In the genomic region with DNA sequence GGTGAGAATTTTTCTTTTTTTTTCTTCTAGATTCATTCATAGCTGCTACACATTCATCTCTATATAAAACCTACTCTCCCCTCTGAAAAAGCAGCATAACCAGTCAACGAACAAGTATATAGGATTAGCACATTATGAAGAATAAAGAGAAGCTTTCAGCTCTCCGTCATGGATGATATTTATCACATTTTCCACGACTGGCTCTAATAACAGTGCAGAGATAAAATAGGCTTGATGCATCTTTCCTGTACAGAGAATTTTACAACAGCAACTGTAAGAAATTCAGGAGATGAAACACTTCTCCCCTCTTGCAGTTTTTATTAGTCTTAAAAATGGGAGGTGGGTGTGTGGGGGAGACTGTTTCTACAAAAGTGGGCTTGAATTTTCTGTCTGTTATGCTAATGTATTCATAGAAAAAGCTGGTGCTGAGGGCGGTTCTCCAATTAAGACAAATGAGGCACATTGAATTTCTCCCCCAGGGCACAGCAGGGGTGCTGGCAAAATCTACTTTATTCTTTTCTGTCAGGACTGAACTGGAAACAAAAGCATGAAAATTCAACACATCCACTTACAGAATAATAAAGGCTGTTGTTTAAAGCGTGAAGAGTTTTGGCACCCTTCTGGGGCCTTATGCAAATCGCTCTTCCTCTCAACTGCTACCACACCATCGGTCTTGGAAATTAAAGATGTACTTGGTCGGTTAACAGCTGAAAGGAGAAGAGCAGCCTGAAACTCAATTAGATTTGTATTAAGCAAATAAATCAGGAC, we compare ENCODE assay signal across 9 cellular contexts.
DNase-seq lines count a peak whose midpoint lies in the region; ATAC-seq and TF ChIP-seq lines count a peak whose summit lies in the region.
"Had no signal": no experiment of that assay in that cellular context is flagged by ENCODE, and none has a peak within 500 bp of the region (broad histone marks: within the 10 kb centered on the region; RNA-seq: fewer than 3 reads in every experiment).

No MANE protein-coding gene starts in this region.

- peak overlapping the region; percentile 2; the same call in 1 of the 2 replicates for H3K27ac Mint-ChIP-seq in GM23338

- in situ Hi-C loops in GM13976 (cut with MboI; ENCODE audit: low sequenced_read_pairs, unreplicated experiment) = no loop called here

- H3K4me1 Mint-ChIP-seq in GM23338 = peaks cover 36% of the 10 kb centered on the region

- peak overlapping the region; percentile 52 for H3K4me2 ChIP-seq in GM23338

- H3K4me3 Mint-ChIP-seq in GM23338 = peak overlapping the region; percentile 51

- peak; percentile 90 for ATAC-seq in GM23338

- DNase-seq in GM13976 (ENCODE audit: low spot score) (peak; percentile 47), GM23338 (ENCODE audit: low spot score) (peak; percentile 74), NCI-H1105 treated with DMSO at 0.1 percent for 48 hours (lab: John Stamatoyannopoulos, UW) (peak; percentile 55), iPS DF 6.9 (ENCODE audit: low read depth, low spot score) (peak; percentile 78), coronary artery (ENCODE audit: low spot score) (no peak), NCI-H1694 (lab: John Stamatoyannopoulos, UW) (no peak), NOMO-1 (lab: John Stamatoyannopoulos, UW; ENCODE audit: unreplicated experiment in 2 of 2) (no peak), foreskin fibroblast (no peak)

- H3K27me3 ChIP-seq in GM23338 (ENCODE audit: insufficient read depth) (no peaks in the 10 kb centered on the region), iPS DF 6.9 (ENCODE audit: control insufficient read depth, insufficient read depth, low read length) (no peaks in the 10 kb centered on the region)

- no peaks in the 10 kb centered on the region for H4K20me1 ChIP-seq in GM23338 (replicated peaks; ENCODE audit: insufficient read depth)

- peaks cover 6% of the 10 kb centered on the region for H3K9me3 ChIP-seq in iPS DF 6.9 (ENCODE audit: control insufficient read depth, insufficient read depth, low read length)

- no peaks in the 10 kb centered on the region for H3K9me2 ChIP-seq in GM23338 (ENCODE audit: insufficient read depth)

- H3K79me2 ChIP-seq in GM23338 (replicated peaks; ENCODE audit: insufficient read depth) = no peaks in the 10 kb centered on the region
- H3K79me2 ChIP-seq: parathyroid adenoma had no signal

- H3K4me3 ChIP-seq in GM23338 = peak overlapping the region; percentile 11; the same call in 1 of the 2 replicates
- H3K4me3 ChIP-seq in iPS DF 6.9 (ENCODE audit: low read length) = no peak overlapping the region
- no peak overlapping the region for H3K4me3 ChIP-seq in coronary artery
- H3K4me3 ChIP-seq in foreskin fibroblast (ENCODE audit: low read depth in 1 of 2, low read length in 2 of 2) = no peak overlapping the region

- no CpG with 5 or more reads among the region's 8 CpGs for WGBS in iPS DF 6.9 (ENCODE audit: insufficient coverage, insufficient read length)

- peaks cover 14% of the 10 kb centered on the region for H3F3A ChIP-seq in GM23338 (replicated peaks; ENCODE audit: low read depth)

- peaks cover 49% of the 10 kb centered on the region for H3K9me3 Mint-ChIP-seq in GM23338

- H2AFZ ChIP-seq in GM23338 = no peak overlapping the region

- H3K36me3 ChIP-seq in GM23338 (ENCODE audit: insufficient read depth) (no peaks in the 10 kb centered on the region), iPS DF 6.9 (ENCODE audit: control insufficient read depth, insufficient read depth, low read length) (peaks cover 3% of the 10 kb centered on the region; the same call in 1 of the 2 replicates)

- H3K27ac ChIP-seq in GM23338 (ENCODE audit: low read depth) = peak overlapping the region; percentile 80
- H3K27ac ChIP-seq in iPS DF 6.9 (ENCODE audit: low read length) = no peak overlapping the region
- no peak overlapping the region for H3K27ac ChIP-seq in coronary artery
- H3K27ac ChIP-seq: parathyroid adenoma had no signal

- peaks cover 19% of the 10 kb centered on the region for H3K27me3 Mint-ChIP-seq in GM23338 (ENCODE audit: insufficient read depth, low read depth, poor library complexity)

- H3K4me1 ChIP-seq in GM23338 (ENCODE audit: insufficient read depth) = peaks cover 31% of the 10 kb centered on the region
- H3K4me1 ChIP-seq in iPS DF 6.9 (ENCODE audit: control insufficient read depth, insufficient read depth, low read length) = peaks cover 2% of the 10 kb centered on the region; the same call in 1 of the 2 replicates
- H3K4me1 ChIP-seq: parathyroid adenoma had no signal

- peaks cover 59% of the 10 kb centered on the region for H3K36me3 Mint-ChIP-seq in GM23338 (ENCODE audit: low read depth)

- TF ChIP-seq CTCF in GM13976 (IDR thresholded peaks at IDR 0.05; ENCODE audit: borderline replicate concordance, control extremely low read depth, extremely low read depth, insufficient read depth, missing control alignments) (no peak), GM23338 (conservative IDR thresholded peaks at IDR 0.05; ENCODE audit: low read depth in 2 of 2) (no peak), coronary artery (IDR thresholded peaks at IDR 0.05) (no peak), foreskin fibroblast (IDR thresholded peaks at IDR 0.05; ENCODE audit: low read depth, low read length) (no peak)

TF ChIP-seq in GM23338, 12 proteins besides CTCF, POLR2A, EP300 and RAD21 (continues in another document):
- TF ChIP-seq NANOG (IDR thresholded peaks at IDR 0.05; ENCODE audit: borderline replicate concordance) (peak; percentile 98), ZNF114 (CRISPR knock-in tag; IDR thresholded peaks at IDR 0.05) (no peak), JUNB (IDR thresholded peaks at IDR 0.05; ENCODE audit: unreplicated experiment) (no peak), ZNF331 (CRISPR knock-in tag; IDR thresholded peaks at IDR 0.05; ENCODE audit: low read depth) (no peak), EZH2 (IDR thresholded peaks at IDR 0.05; ENCODE audit: low read depth, unreplicated experiment) (no peak), CREB1 (CRISPR knock-in tag; IDR thresholded peaks at IDR 0.05; ENCODE audit: low read depth) (peak; percentile 26; the same call in 1 of the 2 replicates), STAT1 (IDR thresholded peaks at IDR 0.05; ENCODE audit: unreplicated experiment) (no peak)
- TF ChIP-seq, protein P1, sequence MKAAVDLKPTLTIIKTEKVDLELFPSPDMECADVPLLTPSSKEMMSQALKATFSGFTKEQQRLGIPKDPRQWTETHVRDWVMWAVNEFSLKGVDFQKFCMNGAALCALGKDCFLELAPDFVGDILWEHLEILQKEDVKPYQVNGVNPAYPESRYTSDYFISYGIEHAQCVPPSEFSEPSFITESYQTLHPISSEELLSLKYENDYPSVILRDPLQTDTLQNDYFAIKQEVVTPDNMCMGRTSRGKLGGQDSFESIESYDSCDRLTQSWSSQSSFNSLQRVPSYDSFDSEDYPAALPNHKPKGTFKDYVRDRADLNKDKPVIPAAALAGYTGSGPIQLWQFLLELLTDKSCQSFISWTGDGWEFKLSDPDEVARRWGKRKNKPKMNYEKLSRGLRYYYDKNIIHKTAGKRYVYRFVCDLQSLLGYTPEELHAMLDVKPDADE (IDR thresholded peaks at IDR 0.05) = no peak

Comparison
In these comparisons a context has a peak if more than half of its experiments do, and no peak if none do; other contexts are left out.
1. DNase-seq: peak in GM13976 (single experiment), GM23338 (single experiment), NCI-H1105 treated with DMSO at 0.1 percent for 48 hours (single experiment) and iPS DF 6.9 (single experiment); none in coronary artery (single experiment), NCI-H1694 (single experiment), NOMO-1 (0 of 2) and foreskin fibroblast (0 of 2).